ENCODE assay signal across 28 cellular contexts in genomic region chr1:177640687-177641086, GRCh38.
"Had no signal": no experiment of that assay in that cellular context is flagged by ENCODE, and none has a peak within 500 bp of the region (broad histone marks: within the 10 kb centered on the region; RNA-seq: fewer than 3 reads in every experiment).

No MANE protein-coding gene starts in this region.

- H3K4me3 ChIP-seq: colonic mucosa, coronary artery, dorsolateral prefrontal cortex, esophagus muscularis mucosa, esophagus squamous epithelium, gastrocnemius medialis, gastroesophageal sphincter, heart left ventricle, heart right ventricle had no signal

- H3K27me3 ChIP-seq: colonic mucosa, dorsolateral prefrontal cortex, esophagus muscularis mucosa, esophagus squamous epithelium, gastrocnemius medialis, gastroesophageal sphincter, heart left ventricle, heart right ventricle had no signal

- FAIRE-seq: colon, endometrium, endothelial cell of umbilical vein, frontal cortex had no signal

- DNase-seq: colonic mucosa; cortex of kidney; dermis blood vessel endothelial cell; dorsolateral prefrontal cortex; effector CD4-positive, alpha-beta T cell; effector CD8-positive, alpha-beta T cell; effector memory CD4-positive, alpha-beta T cell; effector memory CD8-positive, alpha-beta T cell; endodermal cell; erythroblast; esophagus squamous epithelium; foreskin fibroblast; foreskin keratinocyte; foreskin melanocyte; gastrocnemius medialis; glutamatergic neuron; head of caudate nucleus; heart left ventricle; heart right ventricle had no signal

- ATAC-seq: effector memory CD8-positive, alpha-beta T cell; esophagus mucosa; foreskin keratinocyte; gastrocnemius medialis; gastroesophageal sphincter; heart left ventricle; heart right ventricle had no signal

- H3K36me3 ChIP-seq: colonic mucosa, esophagus muscularis mucosa, esophagus squamous epithelium, gastrocnemius medialis, gastroesophageal sphincter, heart left ventricle, heart right ventricle had no signal

- H3K9me3 ChIP-seq: colonic mucosa, esophagus muscularis mucosa, esophagus squamous epithelium, gastrocnemius medialis, gastroesophageal sphincter, heart left ventricle, heart right ventricle had no signal

- H3K4me1 ChIP-seq: colonic mucosa, esophagus muscularis mucosa, esophagus squamous epithelium, foreskin keratinocyte, gastroesophageal sphincter, heart left ventricle, heart right ventricle had no signal

- H3K27ac ChIP-seq: colonic mucosa, coronary artery, dorsolateral prefrontal cortex, epithelial cell of prostate, esophagus muscularis mucosa, esophagus squamous epithelium, foreskin keratinocyte, gastrocnemius medialis, gastroesophageal sphincter, heart left ventricle, heart right ventricle had no signal
